Comparison of ENCODE assay signal across 1 cellular context in the genomic region with DNA sequence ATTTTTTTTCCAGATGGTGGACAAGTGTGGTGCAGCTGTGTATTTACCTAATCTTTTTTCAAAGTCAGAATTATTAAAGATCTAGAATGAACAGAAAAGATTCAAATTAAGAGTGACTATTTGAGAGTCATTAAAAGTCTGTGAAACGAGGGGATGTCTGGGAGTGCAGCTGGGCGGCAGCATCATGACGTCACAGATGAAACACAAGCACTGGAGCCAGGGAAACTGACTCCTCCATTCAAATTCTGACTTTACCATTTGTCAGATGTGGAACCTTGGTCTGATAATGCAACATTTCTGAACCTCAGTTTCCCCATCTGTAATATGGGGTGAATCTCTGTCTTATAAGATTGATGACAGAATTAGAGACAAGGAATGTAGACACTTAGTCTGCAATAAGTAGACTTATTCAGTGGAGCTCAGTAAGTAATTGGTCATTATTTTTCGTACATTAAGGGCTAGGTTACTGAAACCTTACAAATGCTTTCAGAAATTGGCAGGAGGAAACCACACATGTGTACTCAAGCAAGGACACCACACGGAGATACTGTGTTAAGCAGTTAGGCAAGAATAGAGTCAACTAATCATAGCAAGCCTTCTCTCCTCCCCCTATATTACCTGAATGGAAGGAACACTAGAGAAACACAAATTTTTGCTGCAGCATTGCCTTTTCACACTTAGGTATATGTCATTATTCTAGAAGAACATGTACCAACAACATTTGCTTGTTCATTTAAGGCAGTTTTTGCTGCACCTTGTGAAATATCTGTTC.
A peak's percentile ranks its signal among the peaks of the same experiment; 100 is the strongest.
TF ChIP-seq lines count a peak whose summit lies in the region.

No MANE protein-coding gene starts in this region.

TF ChIP-seq in liver, 16 proteins besides CTCF, POLR2A, EP300 and RAD21:
- TF ChIP-seq YY1 (IDR thresholded peaks at IDR 0.05) (no peak), FOXA2 (IDR thresholded peaks at IDR 0.05) (peak; percentile 33), HNF4A (conservative IDR thresholded peaks at IDR 0.05) (peak; percentile 19 to 22)
TF ChIP-seq in liver: peak in this region for 2.
